8 cellular contexts compared by ENCODE assay signal in the genomic region with DNA sequence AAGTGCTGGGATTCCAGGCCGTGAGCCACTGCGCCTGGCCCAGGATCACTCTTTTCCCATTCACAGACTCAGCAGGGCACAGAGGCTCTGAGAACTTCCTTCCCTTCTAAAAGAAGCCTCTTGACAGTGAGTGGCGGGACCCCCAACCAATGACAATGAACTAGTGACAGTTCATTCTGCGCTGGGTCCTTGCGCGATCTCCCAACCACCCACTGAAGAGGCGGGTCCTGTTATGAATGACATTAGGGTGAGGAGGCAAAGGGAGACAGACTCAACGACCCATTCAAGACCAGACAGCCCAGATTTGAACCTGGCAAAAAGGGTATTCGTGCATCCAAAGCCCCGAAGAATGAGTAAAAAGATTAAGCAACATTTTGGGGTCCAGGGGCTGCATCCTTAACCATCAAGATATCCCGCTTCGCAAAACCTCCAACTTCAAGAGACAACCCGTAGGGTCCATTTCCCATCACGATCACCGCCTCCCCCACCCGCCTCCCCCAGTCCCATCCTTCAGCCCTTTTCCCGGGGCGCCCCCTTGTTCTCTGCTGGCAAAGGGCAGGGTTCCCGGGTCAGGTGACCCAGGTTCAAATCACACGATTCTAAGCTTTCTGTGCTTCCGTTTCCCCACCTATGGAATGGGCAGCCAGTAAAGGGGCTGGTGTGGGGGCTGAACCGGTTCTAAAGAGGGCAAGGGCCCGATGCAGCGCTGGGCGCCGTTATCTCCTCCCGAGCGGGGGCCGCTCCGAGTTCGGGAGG. TPM values are rescaled to one million over a fixed set of nuclear protein-coding genes. Genes with fewer than 3 reads are reported as not detected.
DNase-seq lines count a peak whose midpoint lies in the region; ATAC-seq and TF ChIP-seq lines count a peak whose summit lies in the region.

No MANE protein-coding gene starts in this region.

- POLR2A ChIA-PET in Caco-2 (lab: Charles Lee), result no interaction called here

- no peaks in the 10 kb centered on the region; the same call in 1 of the 2 replicates for H3K4me1 ChIP-seq in Caco-2
- H3K4me1 ChIP-seq in SJCRH30, result no peaks in the 10 kb centered on the region
- peaks cover 19% of the 10 kb centered on the region for H3K4me1 ChIP-seq in osteoblast (ENCODE audit: insufficient read depth, low read length)
- H3K4me1 ChIP-seq in testis, result peaks cover 18% of the 10 kb centered on the region

- peak overlapping the region; percentile 96 for H3K4me3 Mint-ChIP-seq in Caco-2 (ENCODE audit: unreplicated experiment)

- H3K9me3 ChIP-seq in Caco-2 (peaks cover 7% of the 10 kb centered on the region; the same call in 1 of the 2 replicates), SJCRH30 (replicated peaks) (no peaks in the 10 kb centered on the region; the same call in 1 of the 2 replicates), osteoblast (ENCODE audit: low read depth, low read length) (no peaks in the 10 kb centered on the region), testis (no peaks in the 10 kb centered on the region)

- CTCF ChIA-PET in Caco-2 (lab: Charles Lee), result no interaction called here

- H3K4me1 Mint-ChIP-seq in Caco-2 (ENCODE audit: low read depth, unreplicated experiment), result no peaks in the 10 kb centered on the region

- H3K36me3 ChIP-seq in Caco-2 (ENCODE audit: control insufficient read depth, insufficient read depth, low read length) (no peaks in the 10 kb centered on the region), SJCRH30 (peaks cover 24% of the 10 kb centered on the region), osteoblast (ENCODE audit: insufficient read depth, low read length) (peaks cover 30% of the 10 kb centered on the region), testis (ENCODE audit: low read depth, missing control alignments) (no peaks in the 10 kb centered on the region)

- intact Hi-C loops in Caco-2 (cut with micrococcal nuclease; ENCODE audit: unreplicated experiment), result no loop called here
- intact Hi-C loops in head of caudate nucleus (cut with DNase I), result loop anchor here (1.0 kb wide), 1 partner anchor 31 kb away; a partner anchor contains a TSS
- intact Hi-C loops in testis (cut with DNase I; ENCODE audit: low total_unique reads), result no loop called here

- no peaks in the 10 kb centered on the region for H3K27me3 ChIP-seq in Caco-2 (replicated peaks; ENCODE audit: control insufficient read depth, insufficient read depth, low read length)
- no peaks in the 10 kb centered on the region for H3K27me3 ChIP-seq in SJCRH30
- no peaks in the 10 kb centered on the region for H3K27me3 ChIP-seq in osteoblast (ENCODE audit: insufficient read depth, low read length)
- no peaks in the 10 kb centered on the region for H3K27me3 ChIP-seq in testis

- H3K9me3 Mint-ChIP-seq in Caco-2 (ENCODE audit: unreplicated experiment), result no peaks in the 10 kb centered on the region
- H3K9me3 Mint-ChIP-seq in activated naive CD4-positive, alpha-beta T cell treated with anti-CD3 and anti-CD28 coated beads, Interleukin-2, amount 50 U/mL, for 72 hours, result no peaks in the 10 kb centered on the region

- H4K20me1 ChIP-seq in osteoblast (ENCODE audit: insufficient read depth, low read length), result peaks cover 36% of the 10 kb centered on the region

- H3K27ac ChIP-seq in SJCRH30 (peak overlapping the region; percentile 48; the same call in 1 of the 2 replicates), osteoblast (ENCODE audit: low read depth, low read length) (peak overlapping the region; percentile 81), testis (peak overlapping the region in 1 of 2 donors; percentile 95)

- 3 to 9% methylated on average over 18 to 31 of the region's 31 CpGs for WGBS in testis, 2 donors

- TF ChIP-seq POLR2A in testis (IDR thresholded peaks at IDR 0.05), result no peak

- peak overlapping the region; percentile 78 for H3K27ac Mint-ChIP-seq in Caco-2 (ENCODE audit: unreplicated experiment)
- peak overlapping the region; percentile 85 to 98 for H3K27ac Mint-ChIP-seq in activated naive CD4-positive, alpha-beta T cell treated with anti-CD3 and anti-CD28 coated beads, Interleukin-2, amount 50 U/mL, for 72 hours

- ATAC-seq in GM21619 (IDR thresholded peaks at IDR 0.05; ENCODE audit: unreplicated experiment), result peak; percentile 33
- peak; percentile 52 to 74 for ATAC-seq in activated naive CD4-positive, alpha-beta T cell treated with anti-CD3 and anti-CD28 coated beads, Interleukin-2, amount 50 U/mL, for 72 hours

- H3K36me3 Mint-ChIP-seq in Caco-2 (ENCODE audit: insufficient read depth, unreplicated experiment), result peaks cover 49% of the 10 kb centered on the region
- H3K36me3 Mint-ChIP-seq in activated naive CD4-positive, alpha-beta T cell treated with anti-CD3 and anti-CD28 coated beads, Interleukin-2, amount 50 U/mL, for 72 hours, result peaks cover 22 to 30% of the 10 kb centered on the region in 2 donors

- peaks cover 90% of the 10 kb centered on the region for H3K79me2 ChIP-seq in osteoblast (ENCODE audit: insufficient read depth, low read length)

- TSS peak; percentile 56 for BruUV-seq in Caco-2 (replicated peaks; lab: Mats Ljungman, UMichigan)

- H3K27me3 Mint-ChIP-seq in Caco-2 (ENCODE audit: insufficient read depth, unreplicated experiment), result no peaks in the 10 kb centered on the region

- H2AFZ ChIP-seq in osteoblast (ENCODE audit: low read length), result peak overlapping the region; percentile 74

- TF ChIP-seq CTCF in Caco-2 (IDR thresholded peaks at IDR 0.05; ENCODE audit: insufficient read depth in 1 of 2, low read depth in 1 of 2, low read length in 1 of 2, severe bottlenecking in 1 of 2, unreplicated experiment in 1 of 2) (no peak), osteoblast (IDR thresholded peaks at IDR 0.05; ENCODE audit: extremely low read depth, low read depth, low read length) (no peak), testis (IDR thresholded peaks at IDR 0.05) (no peak)

- H3K4me2 ChIP-seq in osteoblast (ENCODE audit: insufficient read depth, low read length), result peak overlapping the region; percentile 100

- H3K4me3 ChIP-seq in Caco-2 (ENCODE audit: low read depth, low read length), result peak overlapping the region; percentile 77
- H3K4me3 ChIP-seq in SJCRH30, result peak overlapping the region; percentile 77
- H3K4me3 ChIP-seq in osteoblast (ENCODE audit: insufficient read depth, low read length), result peak overlapping the region; percentile 94
- H3K4me3 ChIP-seq in testis, result peak overlapping the region; percentile 90 to 98

- DNase-seq in Caco-2 (peak; percentile 77 to 90), LHCN-M2 (ENCODE audit: low read depth) (peak; percentile 91), SJCRH30 (peak; percentile 95 to 96), head of caudate nucleus (peak; percentile 62 to 96 (median 90)), osteoblast (ENCODE audit: insufficient read length, low spot score, missing footprints) (peak; percentile 99), testis (peak; percentile 94)
- DNase-seq in activated naive CD4-positive, alpha-beta T cell treated with anti-CD3 and anti-CD28 coated beads, Interleukin-2, amount 50 U/mL, for 72 hours (ENCODE audit: low spot score in 2 of 2), result peak; percentile 79 to 82

RNA-seq across cellular contexts. Expression of a gene that starts 0.7 kb away (rescaled TPM):
- total RNA-seq in Caco-2 (2022) (74.1 and 75.6 TPM in 2 replicates), LHCN-M2 (2014; rRNA removed) (54.2 and 63.9 TPM in 2 replicates), osteoblast (32.7 and 33.7 TPM in 2 replicates), testis (100 to 1,000 TPM; 176 to 254 TPM)
- 39.8 TPM for polyA plus RNA-seq in LHCN-M2 (2012)
- 47.7 and 57.4 TPM in 2 replicates for total RNA-seq in SJCRH30 (2014; rRNA removed; shearing (Covaris generic))
- total RNA-seq in activated naive CD4-positive, alpha-beta T cell treated with anti-CD3 and anti-CD28 coated beads, Interleukin-2, amount 50 U/mL, for 72 hours, result 100 to 1,000 TPM; 119 to 248 TPM
- polyA plus RNA-seq in testis (ENCODE audit: insufficient read depth, low read depth, low replicate concordance), result 331 TPM

RNA-seq across cellular contexts. Expression of a gene that starts 0.8 kb away (rescaled TPM):
- total RNA-seq in Caco-2 (2022), result 40.1 and 44.6 TPM in 2 replicates
- 61.1 and 68.3 TPM in 2 replicates for total RNA-seq in LHCN-M2 (2014; rRNA removed)
- polyA plus RNA-seq in LHCN-M2 (2012), result 41.7 TPM
- total RNA-seq in SJCRH30 (2014; rRNA removed; shearing (Covaris generic)), result 48.6 and 55.6 TPM in 2 replicates
- total RNA-seq in activated naive CD4-positive, alpha-beta T cell treated with anti-CD3 and anti-CD28 coated beads, Interleukin-2, amount 50 U/mL, for 72 hours, result 10 to 100 TPM; 22.4 to 34.8 TPM
- total RNA-seq in osteoblast, result 30.9 and 38.4 TPM in 2 replicates
- total RNA-seq in testis, result 10 to 100 TPM; 53.2 to 57.0 TPM
- polyA plus RNA-seq in testis (ENCODE audit: insufficient read depth, low read depth, low replicate concordance), result 62.0 TPM

RNA-seq across cellular contexts. Expression of a gene that starts 31.2 kb away (rescaled TPM):
- 4.5 and 5.4 TPM in 2 replicates for total RNA-seq in Caco-2 (2022)
- 2.8 and 4.4 TPM in 2 replicates for total RNA-seq in LHCN-M2 (2014; rRNA removed)
- 5.5 TPM for polyA plus RNA-seq in LHCN-M2 (2012)
- 6.8 and 8.0 TPM in 2 replicates for total RNA-seq in SJCRH30 (2014; rRNA removed; shearing (Covaris generic))
- 10 to 100 TPM; 15.1 to 19.2 TPM for total RNA-seq in activated naive CD4-positive, alpha-beta T cell treated with anti-CD3 and anti-CD28 coated beads, Interleukin-2, amount 50 U/mL, for 72 hours
- total RNA-seq in osteoblast, result 5.4 and 5.6 TPM in 2 replicates
- 10 to 100 TPM; 14.3 to 14.7 TPM for total RNA-seq in testis
- polyA plus RNA-seq in testis (ENCODE audit: insufficient read depth, low read depth, low replicate concordance), result 14.0 TPM
